ENCODE assay signal across 23 cellular contexts in the genomic region with DNA sequence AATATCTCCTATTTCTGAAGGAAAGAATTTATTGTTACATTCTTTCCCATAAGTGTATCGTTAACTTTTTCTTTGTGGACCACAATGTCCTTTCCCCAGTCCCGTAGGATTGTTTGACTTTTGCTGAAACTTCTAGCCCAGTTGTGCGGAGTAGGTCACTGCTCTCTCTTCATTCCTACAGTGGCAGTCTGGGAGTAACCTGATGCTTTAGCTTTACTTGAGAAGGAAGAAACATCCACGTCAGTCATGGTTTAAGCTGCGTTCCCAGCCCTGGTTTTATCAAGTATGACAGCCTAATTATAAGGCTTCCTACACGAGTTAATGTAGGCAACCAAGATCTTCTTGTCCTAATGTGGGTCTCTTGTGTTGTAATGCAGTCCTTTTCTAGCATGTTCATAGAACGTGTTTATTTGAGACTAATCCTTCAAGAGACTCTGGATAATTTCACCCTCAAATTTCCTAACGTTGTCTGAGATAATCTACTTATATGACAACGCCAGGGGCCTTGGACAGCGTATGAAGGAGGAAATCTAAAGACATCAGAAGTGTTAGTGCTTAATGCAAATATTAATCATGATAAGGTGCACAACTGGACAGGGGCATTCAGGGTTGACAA. TPM values are rescaled to one million over a fixed set of nuclear protein-coding genes. Genes with fewer than 3 reads are reported as not detected.
DNase-seq lines count a peak whose midpoint lies in the region; ATAC-seq, FAIRE-seq and TF ChIP-seq lines count a peak whose summit lies in the region.
"Had no signal": no experiment of that assay in that cellular context is flagged by ENCODE, and none has a peak within 500 bp of the region (broad histone marks: within the 10 kb centered on the region; RNA-seq: fewer than 3 reads in every experiment).

No MANE protein-coding gene starts in this region.

- H3K4me1 Mint-ChIP-seq in GM23338 (peaks cover 4% of the 10 kb centered on the region; the same call in 1 of the 3 replicates), mesothelial cell of epicardium (peaks cover 25% of the 10 kb centered on the region)

- CTCF ChIA-PET in H1 (lab: Charles Lee; ENCODE audit: partially characterized antibody) = interaction anchor here (0.6 kb wide), 1 partner anchor 84 kb away, joined by 3 read pairs; no protein-coding TSS in a partner anchor

- H3K9me2 ChIP-seq in GM23338 (ENCODE audit: insufficient read depth) = no peaks in the 10 kb centered on the region

- no peaks in the 10 kb centered on the region for H4K20me1 ChIP-seq in GM23338 (replicated peaks; ENCODE audit: insufficient read depth)
- no peaks in the 10 kb centered on the region for H4K20me1 ChIP-seq in H1 (replicated peaks in 1 of 2; ENCODE audit: control insufficient read depth in 1 of 2, insufficient read depth in 2 of 2, low read length in 2 of 2)
- H4K20me1 ChIP-seq: BLaER1 had no signal

- H3K56ac ChIP-seq in H1 (replicated peaks; ENCODE audit: insufficient read length, low read depth, low read length) = no peak overlapping the region

- in situ Hi-C loops in KBM-7 (cut with MboI; ENCODE audit: low pct_unique_long_range_greater_than_20kb, low sequenced_read_pairs) = no loop called here
- in situ Hi-C loops in G401 (cut with HindIII; ENCODE audit: low sequenced_read_pairs) = no loop called here

- no peak overlapping the region for H3K23ac ChIP-seq in H1 (ENCODE audit: insufficient read length)

- no peak overlapping the region for H4K8ac ChIP-seq in H1 (ENCODE audit: extremely low read depth, insufficient read depth, low read length)

- TF ChIP-seq CTCF in GM23338 (conservative IDR thresholded peaks at IDR 0.05; ENCODE audit: low read depth in 2 of 2) = no peak
- no peak for TF ChIP-seq CTCF in H1 (IDR thresholded peaks at IDR 0.05; ENCODE audit: control extremely low read depth in 1 of 3, insufficient read depth in 1 of 3, low read depth in 1 of 3, low read length in 3 of 3)
- TF ChIP-seq CTCF in mesothelial cell of epicardium (IDR thresholded peaks at IDR 0.05; ENCODE audit: unreplicated experiment) = no peak
- TF ChIP-seq CTCF in uterus (IDR thresholded peaks at IDR 0.05) = no peak

- H3K4me3 Mint-ChIP-seq in GM23338 (no peak overlapping the region), mesothelial cell of epicardium (no peak overlapping the region)
- H3K4me3 Mint-ChIP-seq: CD4-positive, alpha-beta T cell had no signal

- H2BK5ac ChIP-seq in H1 (ENCODE audit: low read depth, low read length) = no peak overlapping the region

- H3F3A ChIP-seq in GM23338 (replicated peaks; ENCODE audit: low read depth) = no peaks in the 10 kb centered on the region

- H3K79me2 ChIP-seq in GM23338 (replicated peaks; ENCODE audit: insufficient read depth) (no peaks in the 10 kb centered on the region), H1 (ENCODE audit: control insufficient read depth in 1 of 2, insufficient read depth in 2 of 2, low read length in 2 of 2) (no peaks in the 10 kb centered on the region)

- H3K27ac Mint-ChIP-seq in GM23338 (no peak overlapping the region), mesothelial cell of epicardium (peak overlapping the region; percentile 14)
- H3K27ac Mint-ChIP-seq: CD4-positive, alpha-beta T cell had no signal

- H2BK12ac ChIP-seq in H1 (ENCODE audit: low read depth, low read length) = no peak overlapping the region

- FAIRE-seq in H1 (lab: Jason Lieb, UNC) = peak; percentile 85
- FAIRE-seq: G401.6 had no signal

- DNase-seq in GM23338 (ENCODE audit: low spot score) (peak; percentile 1), H1 (ENCODE audit: low read depth in 1 of 2, low spot score in 2 of 2) (no peak), mesothelial cell of epicardium (ENCODE audit: low spot score in 2 of 2, unreplicated experiment in 2 of 2) (no peak), uterus (no peak), KBM-7 (no peak), G401 (ENCODE audit: low spot score) (no peak), OCI-M1 (lab: John Stamatoyannopoulos, UW) (no peak)
- DNase-seq: ACHN; Caco-2; CD4-positive, alpha-beta T cell; GOT3; NCI-H1105; NCI-H146; NCI-H2029 treated with DMSO at 0.1 percent for 48 hours; NCI-H345; NCI-H524; NCI-H774; NK-92 treated with Interleukin-12 subunit alpha and Interleukin-12 subunit beta, amount 100 ng/mL, for 24 hours; Peyer's patch had no signal

- H3K4me2 ChIP-seq in GM23338 (no peak overlapping the region), H1 (ENCODE audit: insufficient read depth in 1 of 2, low read depth in 2 of 2, low read length in 2 of 2) (no peak overlapping the region)
- H3K4me2 ChIP-seq: BLaER1, KMS-11 had no signal

- no peak overlapping the region for H2BK120ac ChIP-seq in H1 (replicated peaks; ENCODE audit: low read depth, low read length)

- no peak overlapping the region for H2BK15ac ChIP-seq in H1 (ENCODE audit: low read length)

- peaks cover 4% of the 10 kb centered on the region; the same call in 1 of the 2 replicates for H3K4me1 ChIP-seq in GM23338 (ENCODE audit: insufficient read depth)
- H3K4me1 ChIP-seq in H1 (replicated peaks in 1 of 4; ENCODE audit: control insufficient read depth in 3 of 4, insufficient read depth in 4 of 4, low read length in 3 of 4) = no peaks in the 10 kb centered on the region
- H3K4me1 ChIP-seq in uterus = no peaks in the 10 kb centered on the region
- H3K4me1 ChIP-seq: BLaER1, Caco-2, Peyer's patch, SJSA1 had no signal

- H3K9me3 ChIP-seq in H1 (ENCODE audit: insufficient read depth in 2 of 2, low read depth in 1 of 2, low read length in 1 of 2) (no peaks in the 10 kb centered on the region), uterus (no peaks in the 10 kb centered on the region)
- H3K9me3 ChIP-seq: BLaER1, Caco-2, Peyer's patch, SJSA1 had no signal

- H3K36me3 ChIP-seq in GM23338 (ENCODE audit: insufficient read depth) (no peaks in the 10 kb centered on the region), H1 (ENCODE audit: control insufficient read depth in 2 of 4, insufficient read depth in 4 of 4, low read length in 3 of 4) (no peaks in the 10 kb centered on the region), uterus (no peaks in the 10 kb centered on the region)
- H3K36me3 ChIP-seq: BLaER1, Peyer's patch, SJSA1 had no signal

- intact Hi-C loops in uterus (cut with DNase I; ENCODE audit: low total_unique reads) = no loop called here

- H3K27ac ChIP-seq in GM23338 (ENCODE audit: low read depth) (no peak overlapping the region), H1 (ENCODE audit: low read depth, low read length) (no peak overlapping the region), uterus (peak overlapping the region; percentile 25 to 44)
- H3K27ac ChIP-seq: BLaER1, KMS-11, Peyer's patch, SJSA1 had no signal

- H3K27me3 ChIP-seq in GM23338 (ENCODE audit: insufficient read depth) (no peaks in the 10 kb centered on the region), H1 (replicated peaks in 1 of 4; ENCODE audit: control insufficient read depth in 3 of 4, extremely low read depth in 1 of 4, insufficient read depth in 3 of 4, low read length in 3 of 4) (no peaks in the 10 kb centered on the region), uterus (no peaks in the 10 kb centered on the region)
- H3K27me3 ChIP-seq: Peyer's patch, SJSA1 had no signal

- H3K36me3 Mint-ChIP-seq in GM23338 (ENCODE audit: low read depth) = no peaks in the 10 kb centered on the region
- no peaks in the 10 kb centered on the region for H3K36me3 Mint-ChIP-seq in mesothelial cell of epicardium

- no peak overlapping the region for H4K91ac ChIP-seq in H1 (replicated peaks; ENCODE audit: insufficient read length, low read length)

- H3K18ac ChIP-seq in H1 (ENCODE audit: extremely low read depth, low read length) = no peak overlapping the region

- no peak for TF ChIP-seq EP300 in H1 (IDR thresholded peaks at IDR 0.05; ENCODE audit: borderline replicate concordance in 1 of 2, low read depth in 2 of 2, low read length in 2 of 2)

- H3K79me1 ChIP-seq in H1 (ENCODE audit: low read depth, low read length) = no peaks in the 10 kb centered on the region

- no peak overlapping the region for H3K4ac ChIP-seq in H1 (replicated peaks; ENCODE audit: insufficient read length, low read depth, low read length)

- no peak overlapping the region for H3K9ac ChIP-seq in H1 (replicated peaks in 1 of 4; ENCODE audit: extremely low read depth in 1 of 4, low read depth in 3 of 4, low read length in 3 of 4)
- H3K9ac ChIP-seq: BLaER1, KMS-11 had no signal

- ATAC-seq in GM23338 = no peak

- H3K27me3 Mint-ChIP-seq in GM23338 (ENCODE audit: insufficient read depth, low read depth, poor library complexity) (no peaks in the 10 kb centered on the region), mesothelial cell of epicardium (ENCODE audit: low read depth) (no peaks in the 10 kb centered on the region)

- H2AK5ac ChIP-seq in H1 (ENCODE audit: low read depth, low read length) = no peak overlapping the region

- H2BK20ac ChIP-seq in H1 (ENCODE audit: low read length) = no peak overlapping the region

- H2AFZ ChIP-seq in GM23338 (0 out of 2 replicates have a peak overlapping the region, but pooled peaks have one; percentile 43), H1 (ENCODE audit: low read length) (peak overlapping the region; percentile 85; the same call in 1 of the 2 replicates)

- no peak overlapping the region for H3K14ac ChIP-seq in H1 (ENCODE audit: insufficient read length)

- WGBS in H1 (ENCODE audit: extremely low coverage in 1 of 2, insufficient coverage in 1 of 2, insufficient read length in 1 of 2, insufficient replicate concordance in 2 of 2, low coverage in 1 of 2, low lambda C conversion rate in 2 of 2, missing lambda C conversion rate in 1 of 2), 2 experiments = 79% methylated on average over 9 of the region's 10 CpGs; no CpG with 5 or more reads in 1 of the 2 experiments

- TF ChIP-seq POLR2A in H1 (IDR thresholded peaks at IDR 0.05; ENCODE audit: control extremely low read depth in 1 of 2, low read depth in 2 of 2, low read length in 2 of 2) = no peak
- no peak for TF ChIP-seq POLR2A in uterus (IDR thresholded peaks at IDR 0.05)

- H3K23me2 ChIP-seq in H1 (ENCODE audit: low read depth, low read length) = no peaks in the 10 kb centered on the region

- no peaks in the 10 kb centered on the region for H3K9me3 Mint-ChIP-seq in GM23338
- H3K9me3 Mint-ChIP-seq in mesothelial cell of epicardium = peaks cover 8% of the 10 kb centered on the region
- H3K9me3 Mint-ChIP-seq: CD4-positive, alpha-beta T cell had no signal

- POLR2A ChIA-PET in H1 (lab: Charles Lee; ENCODE audit: partially characterized antibody) = interaction anchor here (0.6 kb wide), 1 partner anchor 8 kb away, joined by 4 read pairs; no protein-coding TSS in a partner anchor

- no peak overlapping the region for H4K5ac ChIP-seq in H1 (ENCODE audit: insufficient read length, low read depth, low read length)

- H3K4me3 ChIP-seq in GM23338 = no peak overlapping the region
- H3K4me3 ChIP-seq in H1 (ENCODE audit: extremely low read depth in 1 of 4, insufficient read depth in 2 of 4, low read depth in 3 of 4, low read length in 4 of 4) = no peak overlapping the region
- no peak overlapping the region for H3K4me3 ChIP-seq in uterus
- H3K4me3 ChIP-seq: BLaER1, Peyer's patch, SJSA1 had no signal

- no peak for TF ChIP-seq RAD21 in H1 (IDR thresholded peaks at IDR 0.05 in 1 of 2, conservative IDR thresholded peaks at IDR 0.05 in 1 of 2; ENCODE audit: low read depth in 2 of 2, low read length in 2 of 2)

RNA-seq across cellular contexts. Expression of a gene that starts 40.8 kb away (rescaled TPM):
- 14.3 and 16.5 TPM in 2 replicates for total RNA-seq in GM23338 (2014; rRNA removed; shearing (Covaris generic))
- polyA plus RNA-seq in GM23338 (2016; fragmentation: Nextera tagmentation; extraction: Ambion mirVana) (9.5 and 13.4 TPM in 2 replicates), H1 (2011; rRNA removed) (65.9 and 78.4 TPM in 2 replicates)
- total RNA-seq in H1 (2021; fragmentation: NEBNext Ultra II Directional; extraction: Animal tissue kit (Norgen Biotek cat#: 25700)) = 18.5 and 18.6 TPM in 2 replicates
- polyA plus RNA-seq in H1 (2011; cell fraction: cytosol; rRNA removed) = 51.7 TPM
- polyA plus RNA-seq in H1 (2011; cell fraction: nucleus; rRNA removed) = 77.5 TPM
- 28.9 to 41.5 TPM (median 39.6 TPM) in 4 replicates for polyA plus RNA-seq in H1 (2012, experiment 1 of 2)
- polyA plus RNA-seq in H1 (2012, experiment 2 of 2) = 3.5 TPM
- 105 TPM for polyA plus RNA-seq in H1 (2013, experiment 1 of 2)
- polyA plus RNA-seq in H1 (2013, experiment 2 of 2) = 106 TPM
- 208 and 277 TPM in 2 replicates for polyA minus RNA-seq in H1 (2011; rRNA and poly(A)+ RNA removed)
- polyA minus RNA-seq in H1 (2011; cell fraction: cytosol; rRNA and poly(A)+ RNA removed) = 59.8 TPM
- polyA minus RNA-seq in H1 (2011; cell fraction: nucleus; rRNA and poly(A)+ RNA removed) = 163 TPM
- total RNA-seq in mesothelial cell of epicardium (1.7 to 2.1 TPM (median 2.1 TPM) in 3 replicates), uterus (under 1 TPM in 3 of 4 donors, not detected in 1; 0.48 to 0.77 (median 0.67) TPM)
- total RNA-seq in G401 (2014; rRNA removed; shearing (Covaris generic)) = not detected in 2 replicates
- total RNA-seq: Caco-2, Peyer's patch had no signal

Comparison
In these comparisons a context has a peak if more than half of its experiments do, and no peak if none do; other contexts are left out.
1. H3K27ac ChIP-seq: peak in uterus (2 of 2); none in GM23338 (single experiment) and H1 (single experiment).